Comparison of ENCODE assay signal across 8 cellular contexts in the genomic region with DNA sequence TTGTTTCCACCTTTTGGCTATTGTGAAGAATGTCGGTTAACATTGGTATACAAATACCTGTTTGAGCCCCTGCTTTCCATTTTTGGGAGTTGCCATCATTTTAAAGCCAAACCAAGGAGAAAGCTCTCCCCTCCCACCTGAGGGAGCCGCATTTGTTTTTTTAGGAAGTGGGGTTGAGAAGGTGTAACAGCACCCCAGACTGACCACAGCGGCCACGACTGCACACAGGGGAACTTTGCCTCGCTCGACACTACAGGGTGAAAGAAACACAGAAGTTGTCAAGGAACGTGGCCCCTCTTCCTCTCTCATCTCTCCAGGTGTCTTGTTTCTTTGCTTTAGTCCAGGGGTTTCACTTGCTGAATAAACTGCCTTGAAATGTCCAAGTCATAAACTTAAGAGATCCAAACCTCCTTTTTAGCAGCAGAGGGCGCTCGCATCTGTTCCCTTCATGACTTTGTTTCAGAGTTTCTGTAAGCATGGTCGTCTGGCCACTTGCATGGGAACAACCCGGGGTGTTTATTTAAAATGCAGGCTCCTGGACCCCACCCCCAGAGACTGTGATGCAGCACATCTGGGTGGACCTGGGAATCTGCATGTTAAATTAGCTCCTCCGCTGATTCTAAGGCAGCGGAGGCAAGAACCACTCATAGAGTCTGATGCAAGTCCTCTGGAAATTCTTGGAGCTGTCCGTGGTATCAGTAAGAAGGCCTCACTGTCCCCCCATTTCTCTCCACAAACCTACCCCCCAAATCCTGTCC. TPM values are rescaled to one million over a fixed set of nuclear protein-coding genes. Genes with fewer than 3 reads are reported as not detected.
DNase-seq lines count a peak whose midpoint lies in the region; ATAC-seq, FAIRE-seq and TF ChIP-seq lines count a peak whose summit lies in the region.

No MANE protein-coding gene starts in this region.

- peak; percentile 81 for TF ChIP-seq CTCF in DOHH2 (IDR thresholded peaks at IDR 0.05; ENCODE audit: low read depth, low read length, poor library complexity, severe bottlenecking)
- TF ChIP-seq CTCF in SU-DHL-6 (IDR thresholded peaks at IDR 0.05; ENCODE audit: insufficient read depth, low read length, poor library complexity, severe bottlenecking): peak; percentile 50
- peak; percentile 79 for TF ChIP-seq CTCF in astrocyte (IDR thresholded peaks at IDR 0.05; ENCODE audit: insufficient read depth, low read depth, low read length)

- H3K4me3 ChIP-seq in DOHH2 (ENCODE audit: low read length): no peak overlapping the region
- H3K4me3 ChIP-seq in SU-DHL-6 (ENCODE audit: insufficient read depth, low read length, poor library complexity, severe bottlenecking): no peak overlapping the region
- no peak overlapping the region for H3K4me3 ChIP-seq in astrocyte (ENCODE audit: insufficient read depth, low read depth, low read length)

- no peak overlapping the region for H3K27ac Mint-ChIP-seq in astrocyte (ENCODE audit: unreplicated experiment)

- H2AFZ ChIP-seq in SU-DHL-6 (ENCODE audit: low read depth, low read length, severe bottlenecking) (no peak overlapping the region), astrocyte (ENCODE audit: low read depth, low read length) (no peak overlapping the region)

- H3K9me2 ChIP-seq in DOHH2 (replicated peaks; ENCODE audit: control insufficient read depth, low read length): no peaks in the 10 kb centered on the region
- no peaks in the 10 kb centered on the region for H3K9me2 ChIP-seq in SU-DHL-6 (replicated peaks; ENCODE audit: insufficient read depth, low read length)

- no peak overlapping the region for H3K27ac ChIP-seq in DOHH2 (ENCODE audit: low read depth, low read length)
- no peak overlapping the region for H3K27ac ChIP-seq in SU-DHL-6 (ENCODE audit: low read depth, low read length)
- H3K27ac ChIP-seq in astrocyte (ENCODE audit: low read depth, low read length): no peak overlapping the region

- peaks cover 28% of the 10 kb centered on the region for H3K27me3 Mint-ChIP-seq in astrocyte (ENCODE audit: low read depth, unreplicated experiment)

- H3F3A ChIP-seq in DOHH2 (ENCODE audit: control insufficient read depth, insufficient read depth): no peaks in the 10 kb centered on the region
- H3F3A ChIP-seq in SU-DHL-6 (ENCODE audit: insufficient read depth): no peaks in the 10 kb centered on the region

- H3K4me3 Mint-ChIP-seq in astrocyte (ENCODE audit: unreplicated experiment): no peak overlapping the region

- H3K36me3 Mint-ChIP-seq in astrocyte (ENCODE audit: low read depth, unreplicated experiment): peaks cover 4% of the 10 kb centered on the region

- H3K9ac ChIP-seq in SU-DHL-6 (ENCODE audit: low read length) (no peak overlapping the region), astrocyte (ENCODE audit: low read length) (no peak overlapping the region)

- H3K4me1 ChIP-seq in DOHH2 (ENCODE audit: control insufficient read depth, low read length): peaks cover 30% of the 10 kb centered on the region
- H3K4me1 ChIP-seq in astrocyte (ENCODE audit: insufficient read depth, low read length): peaks cover 12% of the 10 kb centered on the region

- peak; percentile 35 for DNase-seq in KG1 (lab: John Stamatoyannopoulos, UW)
- DNase-seq in astrocyte (ENCODE audit: low read depth): no peak
- peak; percentile 69 for DNase-seq in iris pigment epithelial cell (ENCODE audit: low read depth)
- peak; percentile 60 for DNase-seq in stimulated activated CD4-positive, alpha-beta T cell treated with anti-CD3 and anti-CD28 coated beads, Interleukin-4, amount 100 ng/mL, for 24 hours
- no peak for DNase-seq in AG08395 (ENCODE audit: low spot score)

- H4K20me1 ChIP-seq in DOHH2 (ENCODE audit: control insufficient read depth, insufficient read depth, low read depth, low read length) (no peaks in the 10 kb centered on the region), SU-DHL-6 (ENCODE audit: low read depth, low read length) (no peaks in the 10 kb centered on the region), astrocyte (ENCODE audit: insufficient read depth, low read length) (peaks cover 22% of the 10 kb centered on the region)

- H3K79me2 ChIP-seq in DOHH2 (ENCODE audit: control insufficient read depth, low read length): peaks cover 27% of the 10 kb centered on the region
- H3K79me2 ChIP-seq in SU-DHL-6 (ENCODE audit: insufficient read depth, low read length): no peaks in the 10 kb centered on the region
- H3K79me2 ChIP-seq in astrocyte (ENCODE audit: insufficient read depth, low read length): peaks cover 27% of the 10 kb centered on the region

- peaks cover 7% of the 10 kb centered on the region for H3K4me1 Mint-ChIP-seq in astrocyte (ENCODE audit: low read depth, unreplicated experiment)

- FAIRE-seq in astrocyte (lab: Jason Lieb, UNC): no peak

- H3K27me3 ChIP-seq in DOHH2 (ENCODE audit: control insufficient read depth, low read length): peaks cover 28% of the 10 kb centered on the region
- no peaks in the 10 kb centered on the region for H3K27me3 ChIP-seq in SU-DHL-6 (ENCODE audit: low read length)
- peaks cover 4% of the 10 kb centered on the region for H3K27me3 ChIP-seq in astrocyte (ENCODE audit: insufficient read depth, low read length)

- H3K9me3 ChIP-seq in DOHH2 (ENCODE audit: control insufficient read depth, insufficient read depth, low read length): no peaks in the 10 kb centered on the region
- no peaks in the 10 kb centered on the region for H3K9me3 ChIP-seq in SU-DHL-6 (ENCODE audit: insufficient read depth, low read length)
- no peaks in the 10 kb centered on the region for H3K9me3 ChIP-seq in astrocyte (ENCODE audit: insufficient read depth, low read depth, low read length)

- H3K36me3 ChIP-seq in DOHH2 (ENCODE audit: control insufficient read depth, low read length) (no peaks in the 10 kb centered on the region), SU-DHL-6 (ENCODE audit: low read length) (no peaks in the 10 kb centered on the region), astrocyte (ENCODE audit: insufficient read depth, low read length) (no peaks in the 10 kb centered on the region)

- no peaks in the 10 kb centered on the region for H3K9me3 Mint-ChIP-seq in astrocyte (ENCODE audit: unreplicated experiment)

- H3K4me2 ChIP-seq in DOHH2 (ENCODE audit: low read length) (peak overlapping the region; percentile 41), SU-DHL-6 (ENCODE audit: low read depth, low read length, poor library complexity, severe bottlenecking) (peak overlapping the region; percentile 12), astrocyte (ENCODE audit: low read length) (peak overlapping the region; percentile 2)

- no peak for ATAC-seq in HG02973 (IDR thresholded peaks at IDR 0.05; ENCODE audit: unreplicated experiment)

RNA-seq across cellular contexts. Expression of gene TTLL11, which starts 2.1 kb away (rescaled TPM):
- total RNA-seq in astrocyte: 6.6 and 6.9 TPM in 2 replicates

Comparison
In these comparisons a context has a peak if more than half of its experiments do, and no peak if none do; other contexts are left out.
1. DNase-seq: peak in KG1 (single experiment), iris pigment epithelial cell (single experiment) and stimulated activated CD4-positive, alpha-beta T cell treated with anti-CD3 and anti-CD28 coated beads, Interleukin-4, amount 100 ng/mL, for 24 hours (single experiment); none in astrocyte (single experiment) and AG08395 (single experiment).
2. Peak in every context shown above with its lines, with median percentiles within 50 percentile points of each other: H3K4me2 ChIP-seq and CTCF ChIP-seq.